Comparison of ENCODE assay signal across 9 cellular contexts in genomic region chr1:206921772-206922265, GRCh38. TPM values are rescaled to one million over a fixed set of nuclear protein-coding genes. Genes with fewer than 3 reads are reported as not detected.
DNase-seq lines count a peak whose midpoint lies in the region; ATAC-seq and TF ChIP-seq lines count a peak whose summit lies in the region.
"Had no signal": no experiment of that assay in that cellular context is flagged by ENCODE, and none has a peak within 500 bp of the region (broad histone marks: within the 10 kb centered on the region; RNA-seq: fewer than 3 reads in every experiment).

Gene FCMR (minus strand): TSS chr1:206921941. CDS start chr1:206921854, 87 bp downstream.

- peak within 1 kb of the TSS; percentile 81 for H3K4me3 ChIP-seq in GM06990 (replicated peaks; ENCODE audit: low read depth, low read length)
- H3K4me3 ChIP-seq in brain microvascular endothelial cell (ENCODE audit: low read depth, low read length): no peak within 1 kb of the TSS

- no peak within 1 kb of the TSS for H3K27ac Mint-ChIP-seq in activated CD4-positive, alpha-beta memory T cell treated with anti-CD3 and anti-CD28 coated beads, Interleukin-2, amount 10 ng/mL, durations not matched to agents 7 days and 5 days
- no peak within 1 kb of the TSS for H3K27ac Mint-ChIP-seq in naive B cell

- POLR2A ChIA-PET in activated CD4-positive, alpha-beta memory T cell treated with anti-CD3 and anti-CD28 coated beads, Interleukin-2, amount 10 ng/mL, durations not matched to agents 7 days and 5 days (lab: Charles Lee): interaction anchor here (0.6 to 3.0 kb wide), 25 partner anchors 9 to 452 kb away, joined by 3 to 33 read pairs (median 4); partner anchors contain the start of genes CD55, DYRK3, IKBKE and PFKFB2

- H3K36me3 ChIP-seq in GM06990 (ENCODE audit: control insufficient read depth, insufficient read depth, low read length): peaks cover 2% of the 10 kb centered on the region; the same call in 1 of the 2 replicates
- H3K36me3 ChIP-seq in brain microvascular endothelial cell (replicated peaks): no peaks in the 10 kb centered on the region

- no peak within 1 kb of the TSS for H3K27ac ChIP-seq in brain microvascular endothelial cell

- ATAC-seq in HG03432 (IDR thresholded peaks at IDR 0.05; ENCODE audit: unreplicated experiment): peak; percentile 26
- peak; percentile 35 to 39 for ATAC-seq in naive B cell (ENCODE audit: low read depth in 2 of 2)
- no peak for ATAC-seq in HG02870 (IDR thresholded peaks at IDR 0.05; ENCODE audit: unreplicated experiment)
- ATAC-seq: HCT116 had no signal

- H3K27me3 Mint-ChIP-seq in activated CD4-positive, alpha-beta memory T cell treated with anti-CD3 and anti-CD28 coated beads, Interleukin-2, amount 10 ng/mL, durations not matched to agents 7 days and 5 days: no peaks in the 10 kb centered on the region
- no peaks in the 10 kb centered on the region for H3K27me3 Mint-ChIP-seq in naive B cell

- peaks cover 29% of the 10 kb centered on the region for H3K36me3 Mint-ChIP-seq in activated CD4-positive, alpha-beta memory T cell treated with anti-CD3 and anti-CD28 coated beads, Interleukin-2, amount 10 ng/mL, durations not matched to agents 7 days and 5 days (ENCODE audit: low read depth)
- peaks cover 35 to 36% of the 10 kb centered on the region in 2 donors for H3K36me3 Mint-ChIP-seq in naive B cell

- DNase-seq in GM06990 (ENCODE audit: extremely low read depth, insufficient read length) (peak; percentile 67), naive B cell (peak; percentile 73), brain microvascular endothelial cell (no peak), erythroblast (lab: John Stamatoyannopoulos, UW) (no peak), NCI-H187 (lab: John Stamatoyannopoulos, UW) (no peak)
- peak; percentile 62 for DNase-seq in activated CD4-positive, alpha-beta memory T cell treated with anti-CD3 and anti-CD28 coated beads, Interleukin-2, amount 10 ng/mL, durations not matched to agents 7 days and 5 days

- peaks cover 44% of the 10 kb centered on the region for H3K4me1 Mint-ChIP-seq in activated CD4-positive, alpha-beta memory T cell treated with anti-CD3 and anti-CD28 coated beads, Interleukin-2, amount 10 ng/mL, durations not matched to agents 7 days and 5 days
- peaks cover 16 to 24% (median 17%) of the 10 kb centered on the region in 3 donors for H3K4me1 Mint-ChIP-seq in naive B cell

- H3K9me3 Mint-ChIP-seq in activated CD4-positive, alpha-beta memory T cell treated with anti-CD3 and anti-CD28 coated beads, Interleukin-2, amount 10 ng/mL, durations not matched to agents 7 days and 5 days: no peaks in the 10 kb centered on the region
- no peaks in the 10 kb centered on the region for H3K9me3 Mint-ChIP-seq in naive B cell

- in situ Hi-C loops in brain microvascular endothelial cell (cut with HindIII; ENCODE audit: low pct_ligation_motif_present, low sequenced_read_pairs): no loop called here

- CTCF ChIA-PET in activated CD4-positive, alpha-beta memory T cell treated with anti-CD3 and anti-CD28 coated beads, Interleukin-2, amount 10 ng/mL, durations not matched to agents 7 days and 5 days (lab: Charles Lee): interaction anchor here (1.2 to 3.4 kb wide), 10 partner anchors 10 to 286 kb away, joined by 3 to 51 read pairs (median 8); partner anchors contain the start of gene DYRK3

- no peak for TF ChIP-seq POLR2A in erythroblast (IDR thresholded peaks at IDR 0.05; ENCODE audit: low read length)

- TF ChIP-seq CTCF in GM06990 (IDR thresholded peaks at IDR 0.05; ENCODE audit: insufficient read depth, low read length, poor library complexity, severe bottlenecking) (no peak), brain microvascular endothelial cell (IDR thresholded peaks at IDR 0.05; ENCODE audit: low read depth, low read length, missing control alignments) (no peak)

- H3K4me3 Mint-ChIP-seq in activated CD4-positive, alpha-beta memory T cell treated with anti-CD3 and anti-CD28 coated beads, Interleukin-2, amount 10 ng/mL, durations not matched to agents 7 days and 5 days: no peak within 1 kb of the TSS
- H3K4me3 Mint-ChIP-seq in naive B cell: no peak within 1 kb of the TSS

- H3K27me3 ChIP-seq in GM06990 (replicated peaks; ENCODE audit: control insufficient read depth, insufficient read depth, low read length): no peaks in the 10 kb centered on the region
- peaks cover 1% of the 10 kb centered on the region for H3K27me3 ChIP-seq in brain microvascular endothelial cell (replicated peaks)

RNA-seq across cellular contexts. Expression of gene FCMR, which starts in this region (rescaled TPM):
- total RNA-seq in activated CD4-positive, alpha-beta memory T cell treated with anti-CD3 and anti-CD28 coated beads, Interleukin-2, amount 10 ng/mL, durations not matched to agents 7 days and 5 days: 100 to 1,000 TPM; 117 to 121 TPM
- 1,000 to 10,000 TPM; 1,550 to 2,548 (median 1,723) TPM for polyA plus RNA-seq in naive B cell (ENCODE audit: low read depth in 6 of 6)

Comparison
In these comparisons a context has a peak if more than half of its experiments do, and no peak if none do; other contexts are left out.
1. DNase-seq: peak in GM06990 (single experiment), activated CD4-positive, alpha-beta memory T cell treated with anti-CD3 and anti-CD28 coated beads, Interleukin-2, amount 10 ng/mL, durations not matched to agents 7 days and 5 days (single experiment) and naive B cell (single experiment); none in brain microvascular endothelial cell (single experiment), erythroblast (0 of 2) and NCI-H187 (0 of 2).